In the genomic region with DNA sequence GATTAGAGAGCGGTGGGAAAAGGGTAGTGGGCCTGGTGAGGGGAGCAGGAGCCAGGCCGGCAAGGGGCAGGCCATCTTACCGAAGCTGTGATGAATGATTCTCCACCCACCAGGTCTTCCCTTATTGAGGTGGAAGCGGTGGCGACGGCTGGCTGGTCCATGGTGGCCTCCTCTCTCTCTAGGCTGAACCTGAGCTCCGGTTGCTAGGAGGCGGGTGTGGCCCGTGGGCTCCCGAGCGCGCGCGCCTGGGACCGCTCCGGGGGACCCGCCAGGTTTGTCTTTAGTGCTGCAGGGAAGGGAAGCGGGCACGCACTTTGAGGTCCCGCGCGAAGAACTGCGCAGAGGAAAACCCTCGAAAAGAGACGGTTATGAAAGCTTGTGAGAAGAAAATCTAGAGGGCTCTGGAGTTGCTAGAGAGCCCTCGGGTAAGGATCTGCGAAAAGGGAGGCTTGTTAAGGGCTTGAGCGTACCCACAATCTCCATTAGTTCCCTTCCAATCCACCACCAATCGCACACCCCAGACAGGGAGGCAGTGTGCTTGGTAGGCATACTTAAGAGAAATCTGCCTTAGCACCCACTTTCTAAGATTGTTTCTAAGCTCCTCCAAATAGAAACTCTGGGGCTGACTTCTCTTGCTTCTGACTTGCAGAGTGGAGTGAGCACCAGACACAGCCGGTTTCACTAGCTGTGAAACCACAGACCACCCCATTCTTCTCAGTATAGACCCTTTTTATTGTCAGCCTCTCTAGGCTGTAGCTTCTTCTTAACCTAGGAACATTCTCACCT, we compare ENCODE assay signal across 14 cellular contexts. TPM values are rescaled to one million over a fixed set of nuclear protein-coding genes. Genes with fewer than 3 reads are reported as not detected.
DNase-seq lines count a peak whose midpoint lies in the region; ATAC-seq, FAIRE-seq and TF ChIP-seq lines count a peak whose summit lies in the region.
"Had no signal": no experiment of that assay in that cellular context is flagged by ENCODE, and none has a peak within 500 bp of the region (broad histone marks: within the 10 kb centered on the region; RNA-seq: fewer than 3 reads in every experiment).

A gene with protein sequence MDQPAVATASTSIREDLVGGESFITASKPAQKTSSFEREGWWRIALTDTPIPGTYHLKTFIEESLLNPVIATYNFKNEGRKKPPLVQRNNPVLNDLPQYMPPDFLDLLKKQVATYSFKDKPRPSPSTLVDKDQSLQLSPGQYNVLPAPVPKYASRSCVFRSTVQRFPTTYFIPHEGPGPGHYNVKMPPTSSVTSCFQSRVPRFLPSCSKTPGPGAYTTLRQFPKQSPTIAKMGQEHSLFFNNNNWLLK (minus strand): TSS at position 218 of the 786 bp plus-strand sequence. CDS start 57 bp downstream, at position 161.

- SMC1A ChIA-PET in GM12878 (lab: Charles Lee; ENCODE audit: uncharacterized antibody, unreplicated experiment), result interaction anchor here (1.0 to 2.2 kb wide), 8 partner anchors 10 to 167 kb away, joined by 3 to 17 read pairs (median 4); no protein-coding TSS in a partner anchor

- no peaks in the 10 kb centered on the region for H3K9me3 ChIP-seq in GM12878 (replicated peaks; ENCODE audit: control insufficient read depth, insufficient read depth, low read length)
- H3K9me3 ChIP-seq in neuronal stem cell (replicated peaks in 1 of 2; ENCODE audit: control insufficient read depth in 2 of 2, insufficient read depth in 1 of 2, low read depth in 1 of 2, low read length in 2 of 2), result peaks cover 0 to 2% of the 10 kb centered on the region in 2 donors
- H3K9me3 ChIP-seq: body of pancreas had no signal

- no peak within 1 kb of the TSS for H2AK5ac ChIP-seq in neuronal stem cell (ENCODE audit: low read depth, low read length)

- ATAC-seq in activated CD4-positive, alpha-beta T cell treated with anti-CD3 and anti-CD28 coated beads for 36 hours, result peak; percentile 12
- ATAC-seq in HG02938 (IDR thresholded peaks at IDR 0.05; ENCODE audit: unreplicated experiment) (peak; percentile 61), GM12878 (peak; percentile 63)
- ATAC-seq: body of pancreas had no signal

- no peak within 1 kb of the TSS for H2BK15ac ChIP-seq in neuronal stem cell (ENCODE audit: low read length)

- peaks cover 38% of the 10 kb centered on the region for H3K36me3 Mint-ChIP-seq in activated CD4-positive, alpha-beta T cell treated with anti-CD3 and anti-CD28 coated beads for 36 hours (ENCODE audit: low read depth)

- no peaks in the 10 kb centered on the region for H3K4me1 Mint-ChIP-seq in activated CD4-positive, alpha-beta T cell treated with anti-CD3 and anti-CD28 coated beads for 36 hours

- no peak for TF ChIP-seq POLR2A in GM12878 (IDR thresholded peaks at IDR 0.05; ENCODE audit: low read depth, low read length)

- no peaks in the 10 kb centered on the region for H3K9me3 Mint-ChIP-seq in activated CD4-positive, alpha-beta T cell treated with anti-CD3 and anti-CD28 coated beads for 36 hours (ENCODE audit: low read depth)

- H3K27me3 Mint-ChIP-seq in activated CD4-positive, alpha-beta T cell treated with anti-CD3 and anti-CD28 coated beads for 36 hours, result no peaks in the 10 kb centered on the region

- H3K18ac ChIP-seq in neuronal stem cell (ENCODE audit: low read length), result peak within 1 kb of the TSS; percentile 48

- H3K9ac ChIP-seq in GM12878 (ENCODE audit: control insufficient read depth, insufficient read depth, low read length), result no peak within 1 kb of the TSS
- H3K9ac ChIP-seq in neuronal stem cell (ENCODE audit: low read depth, low read length, poor library complexity), result no peak within 1 kb of the TSS

- no peak for FAIRE-seq in GM12878 (lab: Jason Lieb, UNC)
- FAIRE-seq: A204.1 had no signal

- intact Hi-C loops in activated CD4-positive, alpha-beta T cell treated with anti-CD3 and anti-CD28 coated beads for 36 hours (cut with DNase I, micrococcal nuclease), result no loop called here
- intact Hi-C loops in GM12878 (cut with micrococcal nuclease; ENCODE audit: unreplicated experiment), result no loop called here

- H3K4me2 ChIP-seq in GM12878 (ENCODE audit: control insufficient read depth, insufficient read depth) (no peak within 1 kb of the TSS), neuronal stem cell (ENCODE audit: insufficient read depth, low read length, poor library complexity, severe bottlenecking) (no peak within 1 kb of the TSS)

- no peaks in the 10 kb centered on the region for H3K79me1 ChIP-seq in neuronal stem cell (ENCODE audit: low read depth, low read length)

- TF ChIP-seq RAD21 in GM12878 (IDR thresholded peaks at IDR 0.05; ENCODE audit: insufficient read depth, low read depth, low read length), result no peak

- WGBS in GM12878 (ENCODE audit: insufficient coverage, insufficient replicate concordance, low lambda C conversion rate, missing lambda C conversion rate), result 93% methylated on average over 29 of the region's 30 CpGs
- WGBS in neuronal stem cell (ENCODE audit: extremely low coverage in 2 of 2, insufficient read length in 2 of 2, insufficient replicate concordance in 1 of 2), 2 donors, result no CpG with 5 or more reads among the region's 30 CpGs

- TF ChIP-seq CTCF in GM12878 (IDR thresholded peaks at IDR 0.05 in 2 of 3, conservative IDR thresholded peaks at IDR 0.05 in 1 of 3; ENCODE audit: control insufficient read depth in 2 of 3, extremely low read depth in 1 of 3, insufficient read depth in 1 of 3, low read depth in 3 of 3, low read length in 3 of 3), result no peak

- H3K36me3 ChIP-seq in GM12878 (ENCODE audit: control insufficient read depth in 2 of 2, insufficient read depth in 2 of 2, low read length in 1 of 2), result peaks cover 2 to 27% of the 10 kb centered on the region in 2 experiments
- peaks cover 11 to 41% of the 10 kb centered on the region in 2 donors for H3K36me3 ChIP-seq in neuronal stem cell (replicated peaks in 1 of 2; ENCODE audit: control insufficient read depth in 2 of 2, insufficient read depth in 2 of 2, low read length in 2 of 2)

- in situ Hi-C loops in GM12878 (cut with MboI), result no loop called here

- peak within 1 kb of the TSS; percentile 82 for H4K8ac ChIP-seq in neuronal stem cell (ENCODE audit: low read depth, low read length)

- H3K4me3 ChIP-seq in GM12878, result no peak within 1 kb of the TSS
- no peak within 1 kb of the TSS for H3K4me3 ChIP-seq in neuronal stem cell (ENCODE audit: low read length in 2 of 2)
- H3K4me3 ChIP-seq: body of pancreas had no signal

- BruUV-seq in GM12878 (replicated peaks; lab: Mats Ljungman, UMichigan), result no TSS peak

- H2BK120ac ChIP-seq in neuronal stem cell (ENCODE audit: low read depth, low read length), result no peak within 1 kb of the TSS

- H4K91ac ChIP-seq in neuronal stem cell (ENCODE audit: low read depth, low read length, poor library complexity), result no peak within 1 kb of the TSS

- H3K27ac Mint-ChIP-seq in activated CD4-positive, alpha-beta T cell treated with anti-CD3 and anti-CD28 coated beads for 36 hours, result peak within 1 kb of the TSS; percentile 8

- H2AFZ ChIP-seq in GM12878 (ENCODE audit: control insufficient read depth, low read depth, low read length) (no peak within 1 kb of the TSS), neuronal stem cell (ENCODE audit: low read length) (no peak within 1 kb of the TSS)

- H3K27me3 ChIP-seq in GM12878 (replicated peaks in 1 of 2; ENCODE audit: control insufficient read depth in 2 of 2, insufficient read depth in 2 of 2, low read length in 1 of 2), result no peaks in the 10 kb centered on the region
- H3K27me3 ChIP-seq in neuronal stem cell (ENCODE audit: control insufficient read depth in 3 of 3, insufficient read depth in 3 of 3, low read depth in 1 of 3, low read length in 3 of 3), result no peaks in the 10 kb centered on the region
- H3K27me3 ChIP-seq: body of pancreas had no signal

- TF ChIP-seq EP300 in GM12878 (IDR thresholded peaks at IDR 0.05; ENCODE audit: borderline replicate concordance in 1 of 2, control insufficient read depth in 1 of 2, low read depth in 2 of 2, low read length in 2 of 2), result no peak

- CTCF ChIA-PET in activated CD4-positive, alpha-beta T cell treated with anti-CD3 and anti-CD28 coated beads for 36 hours (lab: Charles Lee), result no interaction called here
- CTCF ChIA-PET in GM12878 (lab: Yijun Ruan, JAX), result interaction anchor here (0.6 to 1.2 kb wide), 8 partner anchors 10 to 180 kb away, joined by 3 to 5 read pairs (median 4); no protein-coding TSS in a partner anchor

- peak within 1 kb of the TSS; percentile 22 for H3K27ac ChIP-seq in GM12878 (ENCODE audit: control insufficient read depth, insufficient read depth)
- peak within 1 kb of the TSS; percentile 26 for H3K27ac ChIP-seq in neuronal stem cell (replicated peaks; ENCODE audit: low read length)
- H3K27ac ChIP-seq: body of pancreas had no signal

- no peak within 1 kb of the TSS for H3K23ac ChIP-seq in neuronal stem cell (ENCODE audit: low read depth, low read length, poor library complexity)

- H2BK12ac ChIP-seq in neuronal stem cell (ENCODE audit: low read length), result peak within 1 kb of the TSS; percentile 41

- H3K4me1 ChIP-seq in GM12878 (ENCODE audit: control insufficient read depth, insufficient read depth, low read length) (0 out of 2 replicates have a peak, but pooled peaks cover 8% of the 10 kb centered on the region), neuronal stem cell (ENCODE audit: control insufficient read depth in 2 of 2, insufficient read depth in 1 of 2, low read depth in 1 of 2, low read length in 2 of 2) (no peaks in the 10 kb centered on the region)
- H3K4me1 ChIP-seq: body of pancreas had no signal

- no peak within 1 kb of the TSS for H3K14ac ChIP-seq in neuronal stem cell (ENCODE audit: low read length)

- POLR2A ChIA-PET in activated CD4-positive, alpha-beta T cell treated with anti-CD3 and anti-CD28 coated beads for 36 hours (lab: Charles Lee), result interaction anchor here (0.5 kb wide), 1 partner anchor 40 kb away, joined by 4 read pairs; no protein-coding TSS in a partner anchor
- POLR2A ChIA-PET in GM12878 (lab: Charles Lee), result interaction anchor here (0.6 to 1.9 kb wide), 5 partner anchors 10 to 249 kb away, joined by 3 to 11 read pairs (median 3); no protein-coding TSS in a partner anchor

- no peak for DNase-seq in activated CD4-positive, alpha-beta T cell treated with anti-CD3 and anti-CD28 coated beads for 36 hours
- no peak for DNase-seq in activated CD4-positive, alpha-beta T cell treated with anti-CD3 and anti-CD28 coated beads, Interleukin-2, amount 50 U/mL, for 1 hour
- DNase-seq in GM12878 (ENCODE audit: low read depth, low spot score) (no peak), neuronal stem cell (ENCODE audit: low spot score) (no peak), OCI-M2 (lab: John Stamatoyannopoulos, UW; ENCODE audit: unreplicated experiment) (no peak), kidney glomerular epithelial cell (lab: John Stamatoyannopoulos, UW) (no peak)
- DNase-seq in stimulated activated CD4-positive, alpha-beta T cell treated with anti-CD3 and anti-CD28 coated beads, Interleukin-12 subunit alpha, Interleukin-12 subunit beta, amount 100 ng/mL, for 4 hours, result no peak
- DNase-seq: activated CD8-positive, alpha-beta memory T cell treated with anti-CD3 and anti-CD28 coated beads, Interleukin-2, amount 50 U/mL, for 48 hours; body of pancreas; NCI-H1092 treated with DMSO at 0.1 percent for 48 hours; NCI-H524 treated with DMSO at 0.1 percent for 48 hours had no signal

- RAD21 ChIA-PET in GM12878 (lab: Charles Lee; ENCODE audit: unreplicated experiment), result interaction anchor here (1.0 to 1.8 kb wide), 3 partner anchors 10 to 17 kb away, joined by 4 to 6 read pairs (median 4); no protein-coding TSS in a partner anchor

- H3K4me3 Mint-ChIP-seq in activated CD4-positive, alpha-beta T cell treated with anti-CD3 and anti-CD28 coated beads for 36 hours, result no peak within 1 kb of the TSS

- H3K4ac ChIP-seq in neuronal stem cell (ENCODE audit: low read length), result no peak within 1 kb of the TSS

- H4K20me1 ChIP-seq in GM12878 (ENCODE audit: control insufficient read depth, insufficient read depth), result no peaks in the 10 kb centered on the region

- no peaks in the 10 kb centered on the region for H3K79me2 ChIP-seq in GM12878 (ENCODE audit: control insufficient read depth, insufficient read depth, low read length)

- no peak within 1 kb of the TSS for H2BK5ac ChIP-seq in neuronal stem cell (ENCODE audit: low read length)

RNA-seq across cellular contexts. Expression of the gene that starts here (rescaled TPM):
- total RNA-seq in activated CD4-positive, alpha-beta T cell treated with anti-CD3 and anti-CD28 coated beads for 36 hours, result under 1 TPM; 0.14 to 0.23 TPM
- total RNA-seq in GM12878 (2013; cell fraction: nucleolus; rRNA removed), result 0.81 and 1.6 TPM in 2 replicates
- total RNA-seq in GM12878 (2014; rRNA removed), result 0.22 and 0.23 TPM in 2 replicates
- 0.22 and 0.28 TPM in 2 replicates for total RNA-seq in GM12878 (2014; rRNA removed; fragmentation: Illumina TruSeq; extraction: Trizol)
- total RNA-seq in GM12878 (2021), result not detected in 2 replicates
- polyA plus RNA-seq in GM12878 (2011; ENCODE audit: low read depth), result not detected
- 0.07 and 0.15 TPM in 2 replicates for polyA plus RNA-seq in GM12878 (2011; rRNA removed)
- 0.03 and 0.07 TPM in 2 replicates for polyA plus RNA-seq in GM12878 (2011; cell fraction: cytosol; rRNA removed)
- 0.30 and 0.31 TPM in 2 replicates for polyA plus RNA-seq in GM12878 (2011; cell fraction: nucleus; rRNA removed)
- polyA plus RNA-seq in GM12878 (2012), result 0.09 and 0.14 TPM in 2 replicates
- 0.10 TPM in 1 of 2 replicates, not detected in the other for polyA plus RNA-seq in GM12878 (2014; fragmentation: Illumina TruSeq; extraction: Trizol)
- polyA plus RNA-seq in GM12878 (2014; fragmentation: Nextera tagmentation; extraction: Ambion mirVana), result not detected
- polyA plus RNA-seq in GM12878 (2014; rRNA removed), result 0.22 and 0.29 TPM in 2 replicates
- polyA plus RNA-seq in GM12878 (2016; fragmentation: Nextera tagmentation; extraction: Ambion mirVana), result under 1 TPM; 0.16 to 0.19 TPM
- 0.29 and 0.67 TPM in 2 replicates for polyA minus RNA-seq in GM12878 (2011; rRNA and poly(A)+ RNA removed)
- polyA minus RNA-seq in GM12878 (2011; cell fraction: cytosol; rRNA and poly(A)+ RNA removed), result not detected in 2 replicates
- 0.48 and 0.96 TPM in 2 replicates for polyA minus RNA-seq in GM12878 (2011; cell fraction: nucleus; rRNA and poly(A)+ RNA removed)
- not detected for polyA plus RNA-seq in neuronal stem cell (2013, experiment 1 of 2)
- polyA plus RNA-seq in neuronal stem cell (2013, experiment 2 of 2), result 0.03 TPM
- total RNA-seq: body of pancreas, kidney epithelial cell had no signal

Comparison
In these comparisons a context has a peak if more than half of its experiments do, and no peak if none do; other contexts are left out.
1. Peak in ATAC-seq in activated CD4-positive, alpha-beta T cell treated with anti-CD3 and anti-CD28 coated beads for 36 hours; RNA of the gene not detected or under 1 TPM.
2. ATAC-seq: peak in every context shown above with its lines; median percentile 63 in GM12878; 61 in HG02938; 12 in activated CD4-positive, alpha-beta T cell treated with anti-CD3 and anti-CD28 coated beads for 36 hours.